ENCODE assay signal across 9 cellular contexts in the genomic region with DNA sequence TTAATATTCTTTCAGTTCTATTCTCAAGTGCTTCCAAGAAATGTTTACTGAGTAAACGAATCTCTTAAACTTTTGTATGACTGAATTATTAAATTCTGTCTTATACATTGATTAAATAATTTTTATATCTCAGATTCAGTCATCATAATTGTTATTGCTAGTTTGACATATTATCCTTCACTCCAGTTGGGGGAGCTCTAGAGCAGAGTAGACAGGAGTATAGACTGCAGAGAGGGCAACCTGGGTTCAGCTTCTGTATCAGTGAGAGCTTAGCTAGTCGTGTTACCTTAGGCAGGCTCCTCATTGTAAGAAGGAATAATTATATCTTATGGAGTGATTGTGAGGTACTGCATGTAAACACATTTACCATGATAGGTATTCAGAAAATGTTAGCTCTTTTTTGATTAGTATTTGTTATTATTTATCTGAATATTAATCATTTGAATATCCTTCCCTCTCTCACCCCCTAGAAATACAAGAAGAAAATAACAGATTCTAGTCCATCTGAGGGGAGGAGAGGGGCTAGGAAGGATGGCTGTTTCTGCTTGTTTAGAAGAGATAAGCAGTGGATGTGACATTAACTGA. TPM values are rescaled to one million over a fixed set of nuclear protein-coding genes. Genes with fewer than 3 reads are reported as not detected.
DNase-seq lines count a peak whose midpoint lies in the region; ATAC-seq, FAIRE-seq and TF ChIP-seq lines count a peak whose summit lies in the region.
"Had no signal": no experiment of that assay in that cellular context is flagged by ENCODE, and none has a peak within 500 bp of the region (broad histone marks: within the 10 kb centered on the region; RNA-seq: fewer than 3 reads in every experiment).

No MANE protein-coding gene starts in this region.

- CTCF ChIA-PET in A549 (lab: Yijun Ruan, JAX) = interaction anchor here (0.6 to 1.2 kb wide), 8 partner anchors 9 to 605 kb away, joined by 3 to 5 read pairs (median 4); no protein-coding TSS in a partner anchor

- H3K9me3 ChIP-seq in A549 (no peaks in the 10 kb centered on the region), T-helper 17 cell (ENCODE audit: control insufficient read depth, low read length, poor library complexity, severe bottlenecking) (no peaks in the 10 kb centered on the region)

- H3K4me1 ChIP-seq in A549 = no peaks in the 10 kb centered on the region

- H3K36me3 Mint-ChIP-seq in T-helper 17 cell (ENCODE audit: low read depth) = peaks cover 5% of the 10 kb centered on the region

- peak; percentile 64 for TF ChIP-seq CTCF in A549 (IDR thresholded peaks at IDR 0.05)

- peak; percentile 49 for FAIRE-seq in A549 (lab: Jason Lieb, UNC)

- TF ChIP-seq RAD21 in A549 (conservative IDR thresholded peaks at IDR 0.05 in 1 of 2, IDR thresholded peaks at IDR 0.05 in 1 of 2) = peak in 1 of 2 experiments; percentile 28; a peak in 2 of 5 replicates

- H3K27me3 Mint-ChIP-seq in T-helper 17 cell = no peaks in the 10 kb centered on the region

- H3K27ac Mint-ChIP-seq in T-helper 17 cell = no peak overlapping the region

- H3K4me3 ChIP-seq in A549 = no peak overlapping the region
- H3K4me3 ChIP-seq: skin epidermis had no signal

- H3K4me1 Mint-ChIP-seq in T-helper 17 cell = peaks cover 17% of the 10 kb centered on the region

- H3K4me3 Mint-ChIP-seq in T-helper 17 cell = no peak overlapping the region

- POLR2A ChIA-PET in A549 (lab: Yijun Ruan, JAX) = no interaction called here

- no peak for TF ChIP-seq EP300 in A549 (IDR thresholded peaks at IDR 0.05)

- in situ Hi-C loops in G401 (cut with HindIII; ENCODE audit: low sequenced_read_pairs) = no loop called here

- WGBS in A549 (ENCODE audit: missing lambda C conversion rate) = 4% methylated on average over 2 of the region's 2 CpGs

- intact Hi-C loops in posterior vena cava (cut with DNase I) = no loop called here

- H3K4me2 ChIP-seq in A549 = no peak overlapping the region

- no peak overlapping the region for H3K27ac ChIP-seq in A549
- H3K27ac ChIP-seq: skin epidermis had no signal

- peak; percentile 43 to 62 for DNase-seq in A549 (ENCODE audit: low read depth in 1 of 2, low spot score in 1 of 2)
- DNase-seq in G401 (ENCODE audit: low spot score) = peak; percentile 56
- peak; percentile 28 for DNase-seq in H4 (ENCODE audit: low spot score)
- DNase-seq in Kasumi-1 (lab: John Stamatoyannopoulos, UW) = peak; percentile 77 to 85
- peak in 1 of 3 donors; percentile 16 for DNase-seq in T-helper 17 cell
- DNase-seq in erythroblast (lab: John Stamatoyannopoulos, UW) = peak; percentile 52 to 71
- DNase-seq in non-pigmented ciliary epithelial cell (ENCODE audit: low read depth) = peak; percentile 18
- DNase-seq in posterior vena cava (ENCODE audit: low spot score) = no peak

- ATAC-seq in A549 (peak; percentile 87 to 96; a peak in 5 of 6 replicates), T-helper 17 cell (peak; percentile 97)

- no peak for TF ChIP-seq POLR2A in A549 (IDR thresholded peaks at IDR 0.05; ENCODE audit: low read length)
- TF ChIP-seq POLR2A in erythroblast (IDR thresholded peaks at IDR 0.05; ENCODE audit: low read length) = no peak

TF ChIP-seq in A549, 52 proteins besides CTCF, POLR2A, EP300 and RAD21:
- TF ChIP-seq ZC3H11A (IDR thresholded peaks at IDR 0.05) (no peak), NFE2L2 (conservative IDR thresholded peaks at IDR 0.05; ENCODE audit: low read length) (no peak), RCOR1 (IDR thresholded peaks at IDR 0.05; ENCODE audit: low read depth, low read length) (no peak), RARB (CRISPR knock-in tag; IDR thresholded peaks at IDR 0.05) (no peak), JUN (IDR thresholded peaks at IDR 0.05) (no peak), CHD4 (IDR thresholded peaks at IDR 0.05; ENCODE audit: borderline replicate concordance) (no peak), RNF2 (IDR thresholded peaks at IDR 0.05; ENCODE audit: borderline replicate concordance, low read depth) (no peak), MAFK (IDR thresholded peaks at IDR 0.05; ENCODE audit: partially characterized antibody) (no peak), CBX2 (IDR thresholded peaks at IDR 0.05; ENCODE audit: borderline replicate concordance, low read depth) (no peak), SREBF2 (IDR thresholded peaks at IDR 0.05) (no peak), HOXB13 (CRISPR knock-in tag; IDR thresholded peaks at IDR 0.05; ENCODE audit: low read depth) (no peak), GATA3 (IDR thresholded peaks at IDR 0.05; ENCODE audit: borderline replicate concordance) (no peak), MAZ (IDR thresholded peaks at IDR 0.05; ENCODE audit: borderline replicate concordance, low read depth, low read length) (no peak), FOXS1 (CRISPR knock-in tag; IDR thresholded peaks at IDR 0.05) (no peak), FOSL2 (IDR thresholded peaks at IDR 0.05) (no peak), FOSL2 (CRISPR knock-in tag; IDR thresholded peaks at IDR 0.05) (no peak)
- TF ChIP-seq, protein P1, sequence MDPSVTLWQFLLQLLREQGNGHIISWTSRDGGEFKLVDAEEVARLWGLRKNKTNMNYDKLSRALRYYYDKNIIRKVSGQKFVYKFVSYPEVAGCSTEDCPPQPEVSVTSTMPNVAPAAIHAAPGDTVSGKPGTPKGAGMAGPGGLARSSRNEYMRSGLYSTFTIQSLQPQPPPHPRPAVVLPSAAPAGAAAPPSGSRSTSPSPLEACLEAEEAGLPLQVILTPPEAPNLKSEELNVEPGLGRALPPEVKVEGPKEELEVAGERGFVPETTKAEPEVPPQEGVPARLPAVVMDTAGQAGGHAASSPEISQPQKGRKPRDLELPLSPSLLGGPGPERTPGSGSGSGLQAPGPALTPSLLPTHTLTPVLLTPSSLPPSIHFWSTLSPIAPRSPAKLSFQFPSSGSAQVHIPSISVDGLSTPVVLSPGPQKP (IDR thresholded peaks at IDR 0.05; ENCODE audit: low read depth, low read length) = no peak
- TF ChIP-seq, protein P2, sequence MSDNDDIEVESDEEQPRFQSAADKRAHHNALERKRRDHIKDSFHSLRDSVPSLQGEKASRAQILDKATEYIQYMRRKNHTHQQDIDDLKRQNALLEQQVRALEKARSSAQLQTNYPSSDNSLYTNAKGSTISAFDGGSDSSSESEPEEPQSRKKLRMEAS (IDR thresholded peaks at IDR 0.05) = no peak
- TF ChIP-seq, protein P3, sequence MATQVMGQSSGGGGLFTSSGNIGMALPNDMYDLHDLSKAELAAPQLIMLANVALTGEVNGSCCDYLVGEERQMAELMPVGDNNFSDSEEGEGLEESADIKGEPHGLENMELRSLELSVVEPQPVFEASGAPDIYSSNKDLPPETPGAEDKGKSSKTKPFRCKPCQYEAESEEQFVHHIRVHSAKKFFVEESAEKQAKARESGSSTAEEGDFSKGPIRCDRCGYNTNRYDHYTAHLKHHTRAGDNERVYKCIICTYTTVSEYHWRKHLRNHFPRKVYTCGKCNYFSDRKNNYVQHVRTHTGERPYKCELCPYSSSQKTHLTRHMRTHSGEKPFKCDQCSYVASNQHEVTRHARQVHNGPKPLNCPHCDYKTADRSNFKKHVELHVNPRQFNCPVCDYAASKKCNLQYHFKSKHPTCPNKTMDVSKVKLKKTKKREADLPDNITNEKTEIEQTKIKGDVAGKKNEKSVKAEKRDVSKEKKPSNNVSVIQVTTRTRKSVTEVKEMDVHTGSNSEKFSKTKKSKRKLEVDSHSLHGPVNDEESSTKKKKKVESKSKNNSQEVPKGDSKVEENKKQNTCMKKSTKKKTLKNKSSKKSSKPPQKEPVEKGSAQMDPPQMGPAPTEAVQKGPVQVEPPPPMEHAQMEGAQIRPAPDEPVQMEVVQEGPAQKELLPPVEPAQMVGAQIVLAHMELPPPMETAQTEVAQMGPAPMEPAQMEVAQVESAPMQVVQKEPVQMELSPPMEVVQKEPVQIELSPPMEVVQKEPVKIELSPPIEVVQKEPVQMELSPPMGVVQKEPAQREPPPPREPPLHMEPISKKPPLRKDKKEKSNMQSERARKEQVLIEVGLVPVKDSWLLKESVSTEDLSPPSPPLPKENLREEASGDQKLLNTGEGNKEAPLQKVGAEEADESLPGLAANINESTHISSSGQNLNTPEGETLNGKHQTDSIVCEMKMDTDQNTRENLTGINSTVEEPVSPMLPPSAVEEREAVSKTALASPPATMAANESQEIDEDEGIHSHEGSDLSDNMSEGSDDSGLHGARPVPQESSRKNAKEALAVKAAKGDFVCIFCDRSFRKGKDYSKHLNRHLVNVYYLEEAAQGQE (IDR thresholded peaks at IDR 0.05) = no peak
TF ChIP-seq in A549: peak in this region for 0.

RNA-seq across cellular contexts. Expression of a gene that starts 31.0 kb away (rescaled TPM):
- polyA plus RNA-seq in A549 (2011; rRNA removed) (0.21 and 0.34 TPM in 2 replicates), A549 (2017; fragmentation: RNase III; extraction: RNeasy Plus Mini Kit Qiagen cat#74134 plus additional on column Dnase treatment) (0.06 to 0.09 TPM in 2 of 3 replicates, not detected in the other)
- polyA plus RNA-seq in A549 (2012; cell fraction: cytosol; rRNA removed) = 0.09 TPM in 1 of 2 replicates, not detected in the other
- polyA plus RNA-seq in A549 (2012; cell fraction: nucleus; rRNA removed) = not detected in 2 replicates
- polyA minus RNA-seq in A549 (2011; rRNA and poly(A)+ RNA removed) = not detected in 2 replicates
- total RNA-seq in G401 (2014; rRNA removed; shearing (Covaris generic)) = 0.55 and 3.8 TPM in 2 replicates
- total RNA-seq in H4 (2014; rRNA removed; shearing (Covaris generic)) = 0.37 and 0.45 TPM in 2 replicates
- total RNA-seq in T-helper 17 cell (under 1 TPM in 1 of 2 donors, not detected in 1; 0.30 TPM), posterior vena cava (1 to 10 TPM; 2.2 to 2.4 TPM)

RNA-seq across cellular contexts. Expression of a gene that starts 31.1 kb away (rescaled TPM):
- polyA plus RNA-seq in A549 (2011; rRNA removed) = 86.4 and 99.4 TPM in 2 replicates
- polyA plus RNA-seq in A549 (2012; cell fraction: cytosol; rRNA removed) = 21.9 and 23.5 TPM in 2 replicates
- 9.1 and 11.0 TPM in 2 replicates for polyA plus RNA-seq in A549 (2012; cell fraction: nucleus; rRNA removed)
- 35.6 to 42.4 TPM (median 37.1 TPM) in 3 replicates for polyA plus RNA-seq in A549 (2017; fragmentation: RNase III; extraction: RNeasy Plus Mini Kit Qiagen cat#74134 plus additional on column Dnase treatment)
- polyA minus RNA-seq in A549 (2011; rRNA and poly(A)+ RNA removed) = 18.6 and 23.8 TPM in 2 replicates
- 69.6 and 73.8 TPM in 2 replicates for total RNA-seq in G401 (2014; rRNA removed; shearing (Covaris generic))
- 37.2 and 43.5 TPM in 2 replicates for total RNA-seq in H4 (2014; rRNA removed; shearing (Covaris generic))
- total RNA-seq in T-helper 17 cell = 10 to 100 TPM; 27.0 to 28.1 TPM
- total RNA-seq in posterior vena cava = 10 to 100 TPM; 71.0 to 75.0 TPM
